ENCODE assay signal across 9 cellular contexts in the genomic region with DNA sequence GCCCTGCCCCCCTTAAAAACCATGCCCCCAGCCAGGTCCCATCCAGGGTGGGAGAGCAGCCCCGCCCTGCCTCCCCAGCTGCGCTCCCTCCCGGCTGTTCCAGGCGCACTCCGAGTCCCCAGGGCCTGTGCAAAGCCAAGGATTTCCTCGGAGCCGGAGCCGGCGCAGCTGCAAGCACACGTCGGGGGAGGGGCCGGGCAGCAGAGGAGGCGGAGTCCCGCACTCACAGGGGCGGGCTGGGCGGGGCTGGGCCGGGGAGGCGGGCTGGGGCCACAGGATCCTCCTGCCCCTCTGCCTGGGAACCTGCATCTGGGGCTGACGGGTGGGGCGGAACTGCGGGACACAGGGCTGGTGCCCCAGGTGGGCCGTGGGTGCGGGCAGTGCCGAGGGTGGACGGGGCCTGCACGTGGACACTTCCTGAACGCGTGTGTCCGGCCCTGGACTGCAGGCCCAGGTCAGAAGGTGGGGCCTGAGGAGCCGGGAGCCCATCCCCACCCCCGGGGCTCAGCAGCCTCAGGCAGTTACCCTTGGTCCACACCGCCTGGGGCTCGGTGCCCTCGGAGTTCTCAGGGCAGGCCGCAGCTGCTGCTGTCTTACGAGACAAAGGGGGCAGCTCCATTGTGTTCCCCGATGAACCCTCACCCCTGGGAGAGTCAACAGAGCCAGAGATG. TPM values are rescaled to one million over a fixed set of nuclear protein-coding genes. Genes with fewer than 3 reads are reported as not detected.
DNase-seq lines count a peak whose midpoint lies in the region; ATAC-seq and TF ChIP-seq lines count a peak whose summit lies in the region.
"Had no signal": no experiment of that assay in that cellular context is flagged by ENCODE, and none has a peak within 500 bp of the region (broad histone marks: within the 10 kb centered on the region; RNA-seq: fewer than 3 reads in every experiment).

No MANE protein-coding gene starts in this region.

- H3K36me3 Mint-ChIP-seq in activated T-helper 2 cell treated with anti-CD3 and anti-CD28 coated beads, Interferon-gamma antibody, Interleukin-2, Interleukin-4, amounts not matched to agents 10 μg/mL and 5 μg/mL and 100 μg/mL, durations not matched to agents 14 hours and 24 hours and 36 hours (ENCODE audit: low read depth): no peaks in the 10 kb centered on the region

- DNase-seq in D341Med (ENCODE audit: low spot score) (peak; percentile 89), M059J (ENCODE audit: low read depth) (peak; percentile 17), choroid plexus epithelial cell (ENCODE audit: low read depth) (peak; percentile 54), myocyte (ENCODE audit: low read depth) (peak; percentile 87), cortex of kidney (lab: John Stamatoyannopoulos, UW) (no peak), GM13976 (ENCODE audit: low spot score) (no peak)
- DNase-seq in activated T-helper 2 cell treated with anti-CD3 and anti-CD28 coated beads, Interferon-gamma antibody, Interleukin-2, Interleukin-4, amounts not matched to agents 10 μg/mL and 5 μg/mL and 100 μg/mL, durations not matched to agents 14 hours and 24 hours and 36 hours (ENCODE audit: low spot score): no peak

- intact Hi-C loops in activated T-helper 2 cell treated with anti-CD3 and anti-CD28 coated beads, Interferon-gamma antibody, Interleukin-2, Interleukin-4, amounts not matched to agents 10 μg/mL and 5 μg/mL and 100 μg/mL, durations not matched to agents 14 hours and 24 hours and 36 hours (cut with micrococcal nuclease): no loop called here

- no peaks in the 10 kb centered on the region for H3K27me3 Mint-ChIP-seq in activated T-helper 2 cell treated with anti-CD3 and anti-CD28 coated beads, Interferon-gamma antibody, Interleukin-2, Interleukin-4, amounts not matched to agents 10 μg/mL and 5 μg/mL and 100 μg/mL, durations not matched to agents 14 hours and 24 hours and 36 hours (ENCODE audit: low read depth)

- H3K4me3 Mint-ChIP-seq in activated T-helper 2 cell treated with anti-CD3 and anti-CD28 coated beads, Interferon-gamma antibody, Interleukin-2, Interleukin-4, amounts not matched to agents 10 μg/mL and 5 μg/mL and 100 μg/mL, durations not matched to agents 14 hours and 24 hours and 36 hours (ENCODE audit: low read depth): no peak overlapping the region
- H3K4me3 Mint-ChIP-seq: nephron had no signal

- no peaks in the 10 kb centered on the region for H3K4me1 Mint-ChIP-seq in activated T-helper 2 cell treated with anti-CD3 and anti-CD28 coated beads, Interferon-gamma antibody, Interleukin-2, Interleukin-4, amounts not matched to agents 10 μg/mL and 5 μg/mL and 100 μg/mL, durations not matched to agents 14 hours and 24 hours and 36 hours (ENCODE audit: low read depth)

- H3K9me3 Mint-ChIP-seq in activated T-helper 2 cell treated with anti-CD3 and anti-CD28 coated beads, Interferon-gamma antibody, Interleukin-2, Interleukin-4, amounts not matched to agents 10 μg/mL and 5 μg/mL and 100 μg/mL, durations not matched to agents 14 hours and 24 hours and 36 hours: no peaks in the 10 kb centered on the region
- H3K9me3 Mint-ChIP-seq: nephron had no signal

- ATAC-seq in GM21367 (IDR thresholded peaks at IDR 0.05; ENCODE audit: unreplicated experiment): no peak

- in situ Hi-C loops in GM13976 (cut with MboI; ENCODE audit: low sequenced_read_pairs, unreplicated experiment): no loop called here

- no peak overlapping the region for H3K27ac Mint-ChIP-seq in activated T-helper 2 cell treated with anti-CD3 and anti-CD28 coated beads, Interferon-gamma antibody, Interleukin-2, Interleukin-4, amounts not matched to agents 10 μg/mL and 5 μg/mL and 100 μg/mL, durations not matched to agents 14 hours and 24 hours and 36 hours
- H3K27ac Mint-ChIP-seq: nephron had no signal

- H3K4me3 ChIP-seq in choroid plexus epithelial cell (ENCODE audit: low read depth, low read length): no peak overlapping the region

- TF ChIP-seq CTCF in choroid plexus epithelial cell (conservative IDR thresholded peaks at IDR 0.05; ENCODE audit: low read depth, low read length) (no peak), GM13976 (IDR thresholded peaks at IDR 0.05; ENCODE audit: borderline replicate concordance, control extremely low read depth, extremely low read depth, insufficient read depth, missing control alignments) (no peak)

RNA-seq across cellular contexts. Expression of a gene that starts 24.0 kb away (rescaled TPM):
- not detected in 2 replicates for total RNA-seq in M059J (2014; rRNA removed; shearing (Covaris generic))
- total RNA-seq in myocyte: 0.29 and 1.6 TPM in 2 replicates
- 0.74 TPM for polyA plus RNA-seq in myocyte (2012)
- not detected in 2 replicates for total RNA-seq in activated T-helper 2 cell treated with anti-CD3 and anti-CD28 coated beads, Interferon-gamma antibody, Interleukin-2, Interleukin-4, amounts not matched to agents 10 μg/mL and 5 μg/mL and 100 μg/mL, durations not matched to agents 14 hours and 24 hours and 36 hours

RNA-seq across cellular contexts. Expression of a gene that starts 47.5 kb away (rescaled TPM):
- total RNA-seq in M059J (2014; rRNA removed; shearing (Covaris generic)): not detected in 2 replicates
- not detected in 2 replicates for total RNA-seq in myocyte
- polyA plus RNA-seq in myocyte (2012): 0.08 TPM
- total RNA-seq in activated T-helper 2 cell treated with anti-CD3 and anti-CD28 coated beads, Interferon-gamma antibody, Interleukin-2, Interleukin-4, amounts not matched to agents 10 μg/mL and 5 μg/mL and 100 μg/mL, durations not matched to agents 14 hours and 24 hours and 36 hours: not detected in 2 replicates

Comparison
In these comparisons a context has a peak if more than half of its experiments do, and no peak if none do; other contexts are left out.
1. DNase-seq: peak in D341Med (single experiment), M059J (single experiment), choroid plexus epithelial cell (single experiment) and myocyte (single experiment); none in cortex of kidney (single experiment), activated T-helper 2 cell treated with anti-CD3 and anti-CD28 coated beads, Interferon-gamma antibody, Interleukin-2, Interleukin-4, amounts not matched to agents 10 μg/mL and 5 μg/mL and 100 μg/mL, durations not matched to agents 14 hours and 24 hours and 36 hours (single experiment) and GM13976 (single experiment).